8 cellular contexts compared by ENCODE assay signal in genomic region chr19:13430790-13431582, GRCh38.
DNase-seq lines count a peak whose midpoint lies in the region; ATAC-seq and TF ChIP-seq lines count a peak whose summit lies in the region.

No MANE protein-coding gene starts in this region.

- H3K27me3 Mint-ChIP-seq in GM23338 (ENCODE audit: insufficient read depth, low read depth, poor library complexity): peaks cover 10% of the 10 kb centered on the region
- peaks cover 4% of the 10 kb centered on the region for H3K27me3 Mint-ChIP-seq in activated naive CD8-positive, alpha-beta T cell treated with anti-CD3 and anti-CD28 coated beads, Interleukin-2, amount 10 ng/mL, durations not matched to agents 7 days and 5 days

- no peak overlapping the region for H3K4me3 Mint-ChIP-seq in GM23338
- no peak overlapping the region for H3K4me3 Mint-ChIP-seq in activated naive CD8-positive, alpha-beta T cell treated with anti-CD3 and anti-CD28 coated beads, Interleukin-2, amount 10 ng/mL, durations not matched to agents 7 days and 5 days

- H3K36me3 ChIP-seq in GM23338 (ENCODE audit: insufficient read depth): no peaks in the 10 kb centered on the region
- no peaks in the 10 kb centered on the region for H3K36me3 ChIP-seq in SJSA1

- H3K9me2 ChIP-seq in GM23338 (ENCODE audit: insufficient read depth): no peaks in the 10 kb centered on the region

- peaks cover 13% of the 10 kb centered on the region for H3K4me1 Mint-ChIP-seq in GM23338
- H3K4me1 Mint-ChIP-seq in activated naive CD8-positive, alpha-beta T cell treated with anti-CD3 and anti-CD28 coated beads, Interleukin-2, amount 10 ng/mL, durations not matched to agents 7 days and 5 days: no peaks in the 10 kb centered on the region

- H3K4me2 ChIP-seq in GM23338: no peak overlapping the region

- 0 out of 2 replicates have a peak, but pooled peaks cover 2% of the 10 kb centered on the region for H4K20me1 ChIP-seq in GM23338 (replicated peaks; ENCODE audit: insufficient read depth)

- no peak overlapping the region for H3K4me3 ChIP-seq in AG10803 (ENCODE audit: low read length)
- H3K4me3 ChIP-seq in GM23338: no peak overlapping the region
- H3K4me3 ChIP-seq in SJSA1: no peak overlapping the region

- 0 out of 3 replicates have a peak, but pooled peaks cover 2% of the 10 kb centered on the region for H3K36me3 Mint-ChIP-seq in GM23338 (ENCODE audit: low read depth)
- no peaks in the 10 kb centered on the region for H3K36me3 Mint-ChIP-seq in activated naive CD8-positive, alpha-beta T cell treated with anti-CD3 and anti-CD28 coated beads, Interleukin-2, amount 10 ng/mL, durations not matched to agents 7 days and 5 days

- ATAC-seq in GM23338 (peak; percentile 93), HG03025 (IDR thresholded peaks at IDR 0.05; ENCODE audit: low FRiP score, unreplicated experiment) (no peak)
- no peak for ATAC-seq in activated naive CD8-positive, alpha-beta T cell treated with anti-CD3 and anti-CD28 coated beads, Interleukin-2, amount 10 ng/mL, durations not matched to agents 7 days and 5 days (ENCODE audit: low read depth)

- no peak overlapping the region for H3K27ac ChIP-seq in GM23338 (ENCODE audit: low read depth)
- H3K27ac ChIP-seq in SJSA1: no peak overlapping the region

- H3K9me3 Mint-ChIP-seq in GM23338: peaks cover 5% of the 10 kb centered on the region; the same call in 1 of the 3 replicates
- H3K9me3 Mint-ChIP-seq in activated naive CD8-positive, alpha-beta T cell treated with anti-CD3 and anti-CD28 coated beads, Interleukin-2, amount 10 ng/mL, durations not matched to agents 7 days and 5 days: peaks cover 2% of the 10 kb centered on the region

- H3K79me2 ChIP-seq in GM23338 (replicated peaks; ENCODE audit: insufficient read depth): no peaks in the 10 kb centered on the region

- TF ChIP-seq CTCF in AG10803 (conservative IDR thresholded peaks at IDR 0.05; ENCODE audit: low read length): peak; percentile 84
- TF ChIP-seq CTCF in GM23338 (conservative IDR thresholded peaks at IDR 0.05; ENCODE audit: low read depth in 2 of 2): peak; percentile 74 to 84

- DNase-seq in AG10803 (ENCODE audit: low read depth) (peak; percentile 38), GM23338 (ENCODE audit: low spot score) (peak; percentile 87), SJSA1 (ENCODE audit: low read depth in 1 of 2, low spot score in 2 of 2) (peak; percentile 14 to 61), islet precursor cell (peak; percentile 72), inferior parietal cortex (ENCODE audit: extremely low spot score) (no peak)
- peak; percentile 61 for DNase-seq in activated naive CD8-positive, alpha-beta T cell treated with anti-CD3 and anti-CD28 coated beads, Interleukin-2, amount 10 ng/mL, durations not matched to agents 7 days and 5 days
- peak in 2 of 3 donors; percentile 0 to 37 for DNase-seq in stimulated activated CD4-positive, alpha-beta T cell treated with anti-CD3 and anti-CD28 coated beads, TNF-alpha, amount 100 ng/mL, for 1 hour (ENCODE audit: low read depth in 3 of 3, low spot score in 1 of 3)

- no peak overlapping the region for H3K27ac Mint-ChIP-seq in GM23338
- no peak overlapping the region for H3K27ac Mint-ChIP-seq in activated naive CD8-positive, alpha-beta T cell treated with anti-CD3 and anti-CD28 coated beads, Interleukin-2, amount 10 ng/mL, durations not matched to agents 7 days and 5 days

- H3F3A ChIP-seq in GM23338 (replicated peaks; ENCODE audit: low read depth): no peaks in the 10 kb centered on the region

- 0 out of 2 replicates have a peak, but pooled peaks cover 6% of the 10 kb centered on the region for H3K4me1 ChIP-seq in GM23338 (ENCODE audit: insufficient read depth)
- no peaks in the 10 kb centered on the region for H3K4me1 ChIP-seq in SJSA1 (replicated peaks)

- H3K27me3 ChIP-seq in GM23338 (ENCODE audit: insufficient read depth) (no peaks in the 10 kb centered on the region), SJSA1 (replicated peaks) (no peaks in the 10 kb centered on the region)

- H3K9me3 ChIP-seq in SJSA1 (replicated peaks): no peaks in the 10 kb centered on the region

- H2AFZ ChIP-seq in GM23338: no peak overlapping the region

- POLR2A ChIA-PET in activated naive CD8-positive, alpha-beta T cell treated with anti-CD3 and anti-CD28 coated beads, Interleukin-2, amount 10 ng/mL, durations not matched to agents 7 days and 5 days (lab: Charles Lee): no interaction called here

TF ChIP-seq in GM23338, 12 proteins besides CTCF, POLR2A, EP300 and RAD21:
- TF ChIP-seq EZH2phosphoT487 (IDR thresholded peaks at IDR 0.05; ENCODE audit: unreplicated experiment) (no peak), CREB1 (CRISPR knock-in tag; IDR thresholded peaks at IDR 0.05; ENCODE audit: low read depth) (no peak), STAT1 (IDR thresholded peaks at IDR 0.05; ENCODE audit: unreplicated experiment) (no peak), ZNF114 (CRISPR knock-in tag; IDR thresholded peaks at IDR 0.05) (no peak), ZNF462 (CRISPR knock-in tag; IDR thresholded peaks at IDR 0.05) (no peak)
